In genomic region chr17:1829579-1830257, GRCh38 we compare ENCODE assay signal across 8 cellular contexts. TPM values are rescaled to one million over a fixed set of nuclear protein-coding genes. Genes with fewer than 3 reads are reported as not detected.
A peak's percentile ranks its signal among the peaks of the same experiment; 100 is the strongest.
DNase-seq lines count a peak whose midpoint lies in the region; ATAC-seq and TF ChIP-seq lines count a peak whose summit lies in the region.

Gene RPA1 (plus strand): TSS chr17:1830005. CDS start chr17:1830094, 89 bp downstream.
Gene SMYD4 (minus strand): TSS chr17:1829902. CDS start chr17:1827994, 1,908 bp downstream.

- H3K9me3 ChIP-seq in left ventricle myocardium inferior (replicated peaks), result no peaks in the 10 kb centered on the region
- no peaks in the 10 kb centered on the region for H3K9me3 ChIP-seq in upper lobe of left lung

- intact Hi-C loops in left ventricle myocardium inferior (cut with micrococcal nuclease) (no loop called here), posterior vena cava (cut with DNase I) (loop anchor here in 1 of 2 donors (5.0 kb wide), 1 partner anchor 42 kb away; no protein-coding TSS in a partner anchor)

- H3K27ac ChIP-seq in adipose tissue (ENCODE audit: low read depth, low read length), result no peak within 1 kb of the TSS
- peak within 1 kb of the TSS; percentile 78 for H3K27ac ChIP-seq in left ventricle myocardium inferior (replicated peaks)
- peak within 1 kb of the TSS; percentile 77 to 93 (median 89) for H3K27ac ChIP-seq in upper lobe of left lung

- H3K27me3 ChIP-seq in left ventricle myocardium inferior (ENCODE audit: low read depth) (no peaks in the 10 kb centered on the region), upper lobe of left lung (no peaks in the 10 kb centered on the region)

- peaks cover 27% of the 10 kb centered on the region for H3K36me3 ChIP-seq in left ventricle myocardium inferior
- peaks cover 4 to 22% (median 11%) of the 10 kb centered on the region in 4 donors for H3K36me3 ChIP-seq in upper lobe of left lung

- no peak for TF ChIP-seq EP300 in upper lobe of left lung (IDR thresholded peaks at IDR 0.05)

- peak in 3 of 4 donors; percentile 66 to 91 (median 90) for TF ChIP-seq POLR2A in upper lobe of left lung (IDR thresholded peaks at IDR 0.05)

- peaks cover 32% of the 10 kb centered on the region for H3K4me1 ChIP-seq in left ventricle myocardium inferior
- H3K4me1 ChIP-seq in upper lobe of left lung, result peaks cover 11 to 28% (median 19%) of the 10 kb centered on the region in 4 donors

- H3K4me3 ChIP-seq in GM12864 (ENCODE audit: low read depth, low read length), result peak within 1 kb of the TSS; percentile 94
- H3K4me3 ChIP-seq in left ventricle myocardium inferior, result peak within 1 kb of the TSS; percentile 75
- peak within 1 kb of the TSS; percentile 87 to 99 (median 94) for H3K4me3 ChIP-seq in upper lobe of left lung

- DNase-seq in GM12864 (ENCODE audit: low read depth), result peak; percentile 52
- peak; percentile 86 for DNase-seq in NCI-H1048 (lab: John Stamatoyannopoulos, UW)
- peak; percentile 79 to 91 (median 80) for DNase-seq in T-helper 1 cell
- DNase-seq in left ventricle myocardium inferior, result peak; percentile 91
- peak; percentile 96 for DNase-seq in posterior vena cava (ENCODE audit: low spot score)
- peak; percentile 90 to 98 for DNase-seq in upper lobe of left lung

- WGBS in adipose tissue, 3 donors, result 0 to 1% (median 1%) methylated on average over 66 to 82 of the region's 83 CpGs
- WGBS in upper lobe of left lung, 2 donors, result 0% methylated on average over 10 to 22 of the region's 83 CpGs

- ATAC-seq in HG02588 (IDR thresholded peaks at IDR 0.05; ENCODE audit: unreplicated experiment) (peak; percentile 81), upper lobe of left lung (ENCODE audit: low FRiP score in 2 of 2) (peak; percentile 98 to 100)

- TF ChIP-seq CTCF in GM12864 (IDR thresholded peaks at IDR 0.05; ENCODE audit: low read depth, low read length, missing control alignments) (no peak), left ventricle myocardium inferior (IDR thresholded peaks at IDR 0.05; ENCODE audit: borderline replicate concordance) (no peak), upper lobe of left lung (IDR thresholded peaks at IDR 0.05) (peak in 1 of 6 experiments; percentile 23)

RNA-seq across cellular contexts. Expression of gene RPA1, which starts in this region (rescaled TPM):
- 10 to 100 TPM; 17.1 to 25.8 (median 23.6) TPM for polyA plus RNA-seq in adipose tissue
- total RNA-seq in left ventricle myocardium inferior, result 72.0 TPM
- total RNA-seq in posterior vena cava, result 10 to 100 TPM; 77.3 to 86.2 TPM
- total RNA-seq in upper lobe of left lung, result 10 to 100 TPM; 14.1 to 82.3 (median 24.8) TPM

RNA-seq across cellular contexts. Expression of gene SMYD4, which starts in this region (rescaled TPM):
- 10 to 100 TPM in 1 of 3 donors, 1 to 10 TPM in 2; 4.8 to 12.8 (median 8.3) TPM for polyA plus RNA-seq in adipose tissue
- total RNA-seq in left ventricle myocardium inferior, result 13.7 TPM
- total RNA-seq in posterior vena cava, result 10 to 100 TPM; 16.8 to 19.7 TPM
- total RNA-seq in upper lobe of left lung, result 10 to 100 TPM in 5 of 6 donors, 1 to 10 TPM in 1; 9.1 to 28.3 (median 17.3) TPM
